Comparison of ENCODE assay signal across 1 cellular context in genomic region chr11:68312780-68313573, GRCh38.
TF ChIP-seq lines count a peak whose summit lies in the region.

No MANE protein-coding gene starts in this region.

TF ChIP-seq in HEK293, 187 proteins besides CTCF, POLR2A, EP300 and RAD21 (continued from another document):
- TF ChIP-seq SP7 (tag by site-specific recombination; IDR thresholded peaks at IDR 0.05): no peak
- TF ChIP-seq ZNF660 (tag by site-specific recombination; IDR thresholded peaks at IDR 0.05): no peak
- TF ChIP-seq ZNF341 (tag by site-specific recombination; IDR thresholded peaks at IDR 0.05; ENCODE audit: low read depth): no peak
TF ChIP-seq in HEK293: peak in this region for 6.
